8 cellular contexts compared by ENCODE assay signal in the genomic region with DNA sequence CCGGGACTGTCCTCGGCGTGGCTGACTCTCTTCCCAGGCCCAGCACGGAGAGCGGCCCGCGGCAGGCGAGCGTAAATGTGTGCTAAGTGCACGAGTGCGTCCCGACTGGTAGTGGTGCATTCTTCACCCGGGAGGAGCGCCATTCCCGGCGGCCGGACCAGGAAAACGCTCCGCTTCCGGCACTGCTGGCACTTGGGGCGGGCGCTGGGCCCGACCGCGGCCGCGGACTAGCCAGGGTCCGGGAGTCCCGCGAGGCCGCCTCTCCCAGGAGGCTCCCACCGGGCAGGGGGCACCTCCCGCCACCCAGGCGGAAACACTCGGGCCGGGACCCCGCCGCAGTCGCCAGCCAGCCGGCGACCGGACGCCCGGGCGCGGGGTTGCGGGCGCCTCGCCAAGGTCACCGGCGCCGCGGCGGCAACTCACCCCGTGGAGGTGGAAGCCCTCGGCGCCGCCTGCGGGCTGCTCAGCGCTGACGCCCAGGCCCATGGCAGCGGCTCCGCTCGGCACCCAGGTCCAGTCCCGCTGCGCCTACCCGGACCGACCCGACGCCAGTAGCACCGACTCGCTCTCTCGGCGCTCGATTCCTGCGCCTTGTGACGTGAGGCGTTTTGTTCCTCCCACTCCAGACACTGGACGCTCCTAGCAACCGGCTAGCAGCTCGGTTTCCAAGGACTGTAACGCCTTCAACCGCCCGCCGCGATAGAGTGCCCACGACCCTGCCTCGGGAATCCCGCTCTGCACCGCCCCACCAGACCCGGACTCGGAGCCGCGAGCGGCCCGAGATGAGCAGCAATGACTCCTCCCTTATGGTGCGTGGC. TPM values are rescaled to one million over a fixed set of nuclear protein-coding genes. Genes with fewer than 3 reads are reported as not detected.
DNase-seq lines count a peak whose midpoint lies in the region; ATAC-seq and TF ChIP-seq lines count a peak whose summit lies in the region.

A gene (minus strand): TSS at position 572 of the 818 bp plus-strand sequence. CDS start 86 bp downstream, at position 486.
A gene with protein sequence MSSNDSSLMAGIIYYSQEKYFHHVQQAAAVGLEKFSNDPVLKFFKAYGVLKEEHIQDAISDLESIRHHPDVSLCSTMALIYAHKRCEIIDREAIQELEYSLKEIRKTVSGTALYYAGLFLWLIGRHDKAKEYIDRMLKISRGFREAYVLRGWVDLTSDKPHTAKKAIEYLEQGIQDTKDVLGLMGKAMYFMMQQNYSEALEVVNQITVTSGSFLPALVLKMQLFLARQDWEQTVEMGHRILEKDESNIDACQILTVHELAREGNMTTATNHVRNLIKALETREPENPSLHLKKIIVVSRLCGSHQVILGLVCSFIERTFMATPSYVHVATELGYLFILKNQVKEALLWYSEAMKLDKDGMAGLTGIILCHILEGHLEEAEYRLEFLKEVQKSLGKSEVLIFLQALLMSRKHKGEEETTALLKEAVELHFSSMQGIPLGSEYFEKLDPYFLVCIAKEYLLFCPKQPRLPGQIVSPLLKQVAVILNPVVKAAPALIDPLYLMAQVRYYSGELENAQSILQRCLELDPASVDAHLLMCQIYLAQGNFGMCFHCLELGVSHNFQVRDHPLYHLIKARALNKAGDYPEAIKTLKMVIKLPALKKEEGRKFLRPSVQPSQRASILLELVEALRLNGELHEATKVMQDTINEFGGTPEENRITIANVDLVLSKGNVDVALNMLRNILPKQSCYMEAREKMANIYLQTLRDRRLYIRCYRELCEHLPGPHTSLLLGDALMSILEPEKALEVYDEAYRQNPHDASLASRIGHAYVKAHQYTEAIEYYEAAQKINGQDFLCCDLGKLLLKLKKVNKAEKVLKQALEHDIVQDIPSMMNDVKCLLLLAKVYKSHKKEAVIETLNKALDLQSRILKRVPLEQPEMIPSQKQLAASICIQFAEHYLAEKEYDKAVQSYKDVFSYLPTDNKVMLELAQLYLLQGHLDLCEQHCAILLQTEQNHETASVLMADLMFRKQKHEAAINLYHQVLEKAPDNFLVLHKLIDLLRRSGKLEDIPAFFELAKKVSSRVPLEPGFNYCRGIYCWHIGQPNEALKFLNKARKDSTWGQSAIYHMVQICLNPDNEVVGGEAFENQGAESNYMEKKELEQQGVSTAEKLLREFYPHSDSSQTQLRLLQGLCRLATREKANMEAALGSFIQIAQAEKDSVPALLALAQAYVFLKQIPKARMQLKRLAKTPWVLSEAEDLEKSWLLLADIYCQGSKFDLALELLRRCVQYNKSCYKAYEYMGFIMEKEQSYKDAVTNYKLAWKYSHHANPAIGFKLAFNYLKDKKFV (N-terminal part only) (plus strand): TSS at position 625 of the 818 bp plus-strand sequence. CDS start 158 bp downstream, at position 783.

- under 1% methylated on average over 95 of the region's 97 CpGs for WGBS in mesenchymal stem cell

- peak within 1 kb of the TSS in 1 of 2 experiments; percentile 65 for H3K23ac ChIP-seq in mesenchymal stem cell (ENCODE audit: low read length in 2 of 2)

- no peak within 1 kb of the TSS for H3K27ac ChIP-seq in mesenchymal stem cell (ENCODE audit: low read length, poor library complexity, severe bottlenecking)

- H3K27me3 Mint-ChIP-seq in effector memory CD8-positive, alpha-beta T cell, result no peaks in the 10 kb centered on the region

- H2AFZ ChIP-seq in mesenchymal stem cell (ENCODE audit: low read depth, low read length), result peak within 1 kb of the TSS; percentile 72

- H3K4me1 Mint-ChIP-seq in effector memory CD8-positive, alpha-beta T cell (ENCODE audit: low read depth in 2 of 2), result peaks cover 54 to 56% of the 10 kb centered on the region in 2 donors

- peaks cover 33% of the 10 kb centered on the region for H3K79me1 ChIP-seq in mesenchymal stem cell (replicated peaks; ENCODE audit: low read length, poor library complexity, severe bottlenecking)

- peak within 1 kb of the TSS; percentile 98 for H3K9ac ChIP-seq in mesenchymal stem cell (ENCODE audit: low read length)

- peak within 1 kb of the TSS in 1 of 2 experiments; percentile 91 for H3K14ac ChIP-seq in mesenchymal stem cell (ENCODE audit: low read length in 2 of 2)

- peak within 1 kb of the TSS; percentile 62 for H4K8ac ChIP-seq in mesenchymal stem cell (ENCODE audit: low read length)

- H3K27me3 ChIP-seq in mesenchymal stem cell (ENCODE audit: control insufficient read depth in 1 of 2, insufficient read depth in 1 of 2, low read length in 2 of 2), result no peaks in the 10 kb centered on the region

- H3K18ac ChIP-seq in mesenchymal stem cell (ENCODE audit: low read depth in 1 of 2, low read length in 2 of 2), result peak within 1 kb of the TSS; percentile 81 to 88

- peak within 1 kb of the TSS; percentile 87 to 98 for H3K4me3 ChIP-seq in mesenchymal stem cell (ENCODE audit: insufficient read depth in 1 of 2, low read depth in 1 of 2, low read length in 2 of 2)

- H3K4me3 Mint-ChIP-seq in effector memory CD8-positive, alpha-beta T cell, result peak within 1 kb of the TSS; percentile 93 to 97

- no peaks in the 10 kb centered on the region for H3K9me3 ChIP-seq in mesenchymal stem cell (ENCODE audit: control insufficient read depth, low read length)

- peak within 1 kb of the TSS; percentile 37 for H2BK5ac ChIP-seq in mesenchymal stem cell (ENCODE audit: low read depth, low read length, poor library complexity, severe bottlenecking)

- peak within 1 kb of the TSS; percentile 70 for H4K91ac ChIP-seq in mesenchymal stem cell (ENCODE audit: low read length)

- no peaks in the 10 kb centered on the region for H3K9me3 Mint-ChIP-seq in effector memory CD8-positive, alpha-beta T cell

- peak; percentile 8 to 91 (median 87) for DNase-seq in C1 segment of cervical spinal cord (lab: John Stamatoyannopoulos, UW)
- peak; percentile 42 for DNase-seq in NCI-H774 (lab: John Stamatoyannopoulos, UW)
- peak; percentile 86 for DNase-seq in activated CD8-positive, alpha-beta memory T cell treated with anti-CD3 and anti-CD28 coated beads for 24 hours
- DNase-seq in effector memory CD8-positive, alpha-beta T cell, result peak; percentile 42 to 51 (median 47)
- DNase-seq in mesenchymal stem cell, result peak; percentile 95
- peak; percentile 32 for DNase-seq in stimulated activated CD8-positive, alpha-beta memory T cell treated with anti-CD3 and anti-CD28 coated beads, Interleukin-12 subunit alpha, Interleukin-12 subunit beta, amount 100 ng/mL, for 1 hour (ENCODE audit: low read depth)

- peak within 1 kb of the TSS; percentile 78 for H3K4me2 ChIP-seq in mesenchymal stem cell (ENCODE audit: low read length, poor library complexity, severe bottlenecking)

- TF ChIP-seq POLR2A in GM19193 (IDR thresholded peaks at IDR 0.05; ENCODE audit: extremely low read depth, insufficient read depth, insufficient read length), result peak; percentile 47

- H2BK12ac ChIP-seq in mesenchymal stem cell (ENCODE audit: low read length in 2 of 2), result peak within 1 kb of the TSS in 1 of 2 experiments; percentile 68

- H3K36me3 ChIP-seq in mesenchymal stem cell (ENCODE audit: control insufficient read depth in 1 of 2, insufficient read depth in 2 of 2, low read depth in 1 of 2, low read length in 2 of 2), result peaks cover 24 to 29% of the 10 kb centered on the region in 2 experiments

- H3K36me3 Mint-ChIP-seq in effector memory CD8-positive, alpha-beta T cell (ENCODE audit: insufficient read depth), result peaks cover 6% of the 10 kb centered on the region

- H2BK15ac ChIP-seq in mesenchymal stem cell (ENCODE audit: low read depth, poor library complexity, severe bottlenecking), result peak within 1 kb of the TSS; percentile 89

- H2AK5ac ChIP-seq in mesenchymal stem cell (ENCODE audit: low read length, severe bottlenecking), result no peak within 1 kb of the TSS

- H3K4ac ChIP-seq in mesenchymal stem cell (ENCODE audit: low read depth in 1 of 2, low read length in 2 of 2), result peak within 1 kb of the TSS; percentile 76 to 86

- peak within 1 kb of the TSS; percentile 95 for H2BK120ac ChIP-seq in mesenchymal stem cell (ENCODE audit: low read depth, low read length)

- peak within 1 kb of the TSS; percentile 91 to 95 for H3K27ac Mint-ChIP-seq in effector memory CD8-positive, alpha-beta T cell

- ATAC-seq in HG03460 (IDR thresholded peaks at IDR 0.05; ENCODE audit: unreplicated experiment), result peak; percentile 46
- peak; percentile 67 for ATAC-seq in effector memory CD8-positive, alpha-beta T cell (replicated peaks)

- peaks cover 25% of the 10 kb centered on the region for H3K4me1 ChIP-seq in mesenchymal stem cell (ENCODE audit: control insufficient read depth, insufficient read depth, low read depth, low read length)

RNA-seq across cellular contexts. Expression of the first gene that starts in this region (rescaled TPM):
- 26.3 TPM for polyA plus RNA-seq in mesenchymal stem cell (2013, experiment 1 of 2)
- 24.9 TPM for polyA plus RNA-seq in mesenchymal stem cell (2013, experiment 2 of 2)

RNA-seq across cellular contexts. Expression of the second gene that starts in this region (rescaled TPM):
- 3.1 TPM for polyA plus RNA-seq in mesenchymal stem cell (2013, experiment 1 of 2)
- polyA plus RNA-seq in mesenchymal stem cell (2013, experiment 2 of 2), result 2.8 TPM

Comparison
In these comparisons a context has a peak if more than half of its experiments do, and no peak if none do; other contexts are left out.
1. DNase-seq: peak in every context shown above with its lines; median percentile 95 in mesenchymal stem cell; 87 in C1 segment of cervical spinal cord; 86 in activated CD8-positive, alpha-beta memory T cell treated with anti-CD3 and anti-CD28 coated beads for 24 hours; 47 in effector memory CD8-positive, alpha-beta T cell; 42 in NCI-H774; 32 in stimulated activated CD8-positive, alpha-beta memory T cell treated with anti-CD3 and anti-CD28 coated beads, Interleukin-12 subunit alpha, Interleukin-12 subunit beta, amount 100 ng/mL, for 1 hour.